Comparison of ENCODE assay signal across 1 cellular context in genomic region chr11:70016666-70017347, GRCh38.
A peak's percentile ranks its signal among the peaks of the same experiment; 100 is the strongest.
TF ChIP-seq lines count a peak whose summit lies in the region.

No MANE protein-coding gene starts in this region.

TF ChIP-seq in IMR-90, 13 proteins besides CTCF, POLR2A, EP300 and RAD21:
- TF ChIP-seq ELK1 (IDR thresholded peaks at IDR 0.05; ENCODE audit: borderline replicate concordance, low read depth, low read length) (no peak), BHLHE40 (IDR thresholded peaks at IDR 0.05; ENCODE audit: low read depth, low read length) (no peak), CHD1 (IDR thresholded peaks at IDR 0.05; ENCODE audit: low read depth, low read length) (no peak), SMC3 (IDR thresholded peaks at IDR 0.05; ENCODE audit: low read depth, low read length) (0 out of 2 replicates have a peak, but pooled peaks have one; percentile 10)
TF ChIP-seq in IMR-90: peak in this region for 1.
